In the genomic region with DNA sequence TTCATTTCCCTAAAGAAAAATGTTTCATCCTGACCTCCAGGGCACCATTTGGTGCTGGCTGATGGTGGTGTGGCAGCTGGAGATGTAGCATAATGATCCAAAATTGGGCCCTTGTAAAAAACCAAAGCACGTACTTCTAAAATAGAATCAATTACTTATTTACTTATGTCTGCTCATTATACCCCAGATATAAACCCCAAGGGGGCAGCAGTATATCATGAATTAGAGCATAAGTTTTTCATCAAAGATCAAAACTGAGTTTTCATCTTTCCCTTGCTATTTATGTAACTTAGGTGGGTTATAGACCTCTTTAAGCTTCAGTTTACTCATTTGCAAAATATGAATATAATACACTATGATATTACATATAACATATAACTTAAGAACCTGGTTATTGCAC, we compare ENCODE assay signal across 15 cellular contexts.
A peak's percentile ranks its signal among the peaks of the same experiment; 100 is the strongest.
DNase-seq lines count a peak whose midpoint lies in the region; ATAC-seq and TF ChIP-seq lines count a peak whose summit lies in the region.
"Had no signal": no experiment of that assay in that cellular context is flagged by ENCODE, and none has a peak within 500 bp of the region (broad histone marks: within the 10 kb centered on the region; RNA-seq: fewer than 3 reads in every experiment).

No MANE protein-coding gene starts in this region.

- BruUV-seq in HCT116 (replicated peaks; lab: Mats Ljungman, UMichigan) (no TSS peak), PC-9 (replicated peaks; lab: Mats Ljungman, UMichigan) (no TSS peak)

- RAD21 ChIA-PET in HCT116 (lab: Charles Lee; ENCODE audit: low non-redundant PET in 1 of 2, low total read pairs in 2 of 2, uncharacterized antibody in 2 of 2, unreplicated experiment in 2 of 2): no interaction called here

- POLR2A ChIA-PET in HCT116 (lab: Charles Lee) (no interaction called here), PC-9 (lab: Charles Lee; ENCODE audit: unreplicated experiment) (no interaction called here)

- no peaks in the 10 kb centered on the region for H3K4me1 ChIP-seq in HCT116 (ENCODE audit: control insufficient read depth in 1 of 2, insufficient read depth in 2 of 2, low read length in 2 of 2)
- no peaks in the 10 kb centered on the region for H3K4me1 ChIP-seq in PC-9 (replicated peaks; ENCODE audit: insufficient read depth)
- peaks cover 7% of the 10 kb centered on the region for H3K4me1 ChIP-seq in hepatocyte (ENCODE audit: insufficient read depth)
- no peaks in the 10 kb centered on the region for H3K4me1 ChIP-seq in tibial artery
- no peaks in the 10 kb centered on the region for H3K4me1 ChIP-seq in right atrium auricular region
- H3K4me1 ChIP-seq: transverse colon had no signal

- H3K27ac ChIP-seq in HCT116 (ENCODE audit: low read depth, low read length): no peak overlapping the region
- H3K27ac ChIP-seq in PC-9: no peak overlapping the region
- H3K27ac ChIP-seq in hepatocyte: no peak overlapping the region
- no peak overlapping the region for H3K27ac ChIP-seq in tibial artery
- no peak overlapping the region for H3K27ac ChIP-seq in right atrium auricular region
- H3K27ac ChIP-seq: transverse colon had no signal

- H4K20me1 ChIP-seq in HCT116 (ENCODE audit: insufficient read depth) (no peaks in the 10 kb centered on the region), PC-9 (ENCODE audit: insufficient read depth) (no peaks in the 10 kb centered on the region), hepatocyte (ENCODE audit: insufficient read depth, poor library complexity, severe bottlenecking) (no peaks in the 10 kb centered on the region)

- CTCF ChIA-PET in HCT116 (lab: Charles Lee) (no interaction called here), PC-9 (lab: Charles Lee) (no interaction called here)

- DNase-seq in GM06990 (ENCODE audit: extremely low read depth, insufficient read length) (no peak), HCT116 (ENCODE audit: low read depth, low spot score) (no peak), PC-9 (no peak), hepatocyte (ENCODE audit: low spot score) (no peak), tibial artery (no peak), right atrium auricular region (ENCODE audit: low spot score) (no peak)
- DNase-seq: caudate nucleus; CD4-positive, CD25-positive, alpha-beta regulatory T cell; effector CD8-positive, alpha-beta T cell; NCI-H345; SIG-M5; stimulated activated CD4-positive, alpha-beta T cell treated with anti-CD3 and anti-CD28 coated beads, Interleukin-15, amount 100 ng/mL, for 24 hours; stimulated activated naive CD4-positive, alpha-beta T cell; transverse colon had no signal

- ATAC-seq in HCT116 (no peak), HG03342 (IDR thresholded peaks at IDR 0.05; ENCODE audit: unreplicated experiment) (no peak)

- no peak overlapping the region for H3K9ac ChIP-seq in HCT116 (ENCODE audit: low read length)

- H3K36me3 ChIP-seq in GM06990 (ENCODE audit: control insufficient read depth, insufficient read depth, low read length) (no peaks in the 10 kb centered on the region), HCT116 (ENCODE audit: control insufficient read depth in 1 of 2, insufficient read depth in 2 of 2, low read length in 2 of 2) (no peaks in the 10 kb centered on the region), PC-9 (ENCODE audit: low read depth) (no peaks in the 10 kb centered on the region), hepatocyte (replicated peaks; ENCODE audit: insufficient read depth, low read depth) (no peaks in the 10 kb centered on the region), tibial artery (no peaks in the 10 kb centered on the region), right atrium auricular region (no peaks in the 10 kb centered on the region)
- H3K36me3 ChIP-seq: transverse colon had no signal

- no peak overlapping the region for H3K4me3 ChIP-seq in GM06990 (replicated peaks; ENCODE audit: low read depth, low read length)
- H3K4me3 ChIP-seq in HCT116 (replicated peaks in 1 of 2; ENCODE audit: low read depth in 1 of 2, low read length in 2 of 2): no peak overlapping the region
- H3K4me3 ChIP-seq in PC-9: no peak overlapping the region
- H3K4me3 ChIP-seq in hepatocyte: no peak overlapping the region
- no peak overlapping the region for H3K4me3 ChIP-seq in tibial artery
- H3K4me3 ChIP-seq in right atrium auricular region: no peak overlapping the region
- H3K4me3 ChIP-seq: transverse colon had no signal

- no peak for TF ChIP-seq POLR2A in HCT116 (IDR thresholded peaks at IDR 0.05; ENCODE audit: borderline replicate concordance, extremely low read depth, insufficient read depth, insufficient read length)

- H3F3A ChIP-seq in PC-9 (ENCODE audit: insufficient read depth, low read depth): no peaks in the 10 kb centered on the region

- H3K4me2 ChIP-seq in HCT116 (ENCODE audit: low read length) (no peak overlapping the region), PC-9 (no peak overlapping the region), hepatocyte (no peak overlapping the region)

- intact Hi-C loops in HCT116 (cut with micrococcal nuclease) (loop anchor here (1.0 to 5.0 kb wide), 4 partner anchors 308 to 516 kb away; no protein-coding TSS in a partner anchor), PC-9 (cut with micrococcal nuclease; ENCODE audit: unreplicated experiment) (loop anchor here (10.0 kb wide), 1 partner anchor 436 kb away; no protein-coding TSS in a partner anchor), tibial artery (cut with DNase I; ENCODE audit: low total_unique reads) (no loop called here)

- H3K9me3 ChIP-seq in HCT116 (ENCODE audit: control insufficient read depth in 1 of 2, insufficient read depth in 1 of 2, low read depth in 1 of 2, low read length in 2 of 2): no peaks in the 10 kb centered on the region
- no peaks in the 10 kb centered on the region for H3K9me3 ChIP-seq in PC-9 (ENCODE audit: insufficient read depth, low read depth)
- H3K9me3 ChIP-seq in hepatocyte (ENCODE audit: low read depth): no peaks in the 10 kb centered on the region
- no peaks in the 10 kb centered on the region for H3K9me3 ChIP-seq in tibial artery
- H3K9me3 ChIP-seq in right atrium auricular region: no peaks in the 10 kb centered on the region
- H3K9me3 ChIP-seq: transverse colon had no signal

- H2AFZ ChIP-seq in HCT116 (ENCODE audit: low read depth, low read length, poor library complexity, severe bottlenecking): no peak overlapping the region
- no peak overlapping the region for H2AFZ ChIP-seq in PC-9
- H2AFZ ChIP-seq in hepatocyte: no peak overlapping the region

- TF ChIP-seq RAD21 in HCT116 (IDR thresholded peaks at IDR 0.05; ENCODE audit: low read depth): peak; percentile 72

- H3K9me2 ChIP-seq in HCT116 (ENCODE audit: insufficient read depth) (no peaks in the 10 kb centered on the region), PC-9 (ENCODE audit: insufficient read depth) (no peaks in the 10 kb centered on the region), hepatocyte (replicated peaks; ENCODE audit: insufficient read depth) (no peaks in the 10 kb centered on the region)

- 38% methylated on average over 1 of the region's 1 CpG for WGBS in hepatocyte (ENCODE audit: low lambda C conversion rate, missing lambda C conversion rate)

- H3K27me3 ChIP-seq in GM06990 (replicated peaks; ENCODE audit: control insufficient read depth, insufficient read depth, low read length): no peaks in the 10 kb centered on the region; the same call in 1 of the 2 replicates
- no peaks in the 10 kb centered on the region for H3K27me3 ChIP-seq in HCT116 (ENCODE audit: insufficient read depth, low read length)
- H3K27me3 ChIP-seq in PC-9 (ENCODE audit: insufficient read depth, low read depth): no peaks in the 10 kb centered on the region
- H3K27me3 ChIP-seq in hepatocyte: no peaks in the 10 kb centered on the region
- no peaks in the 10 kb centered on the region for H3K27me3 ChIP-seq in tibial artery
- no peaks in the 10 kb centered on the region for H3K27me3 ChIP-seq in right atrium auricular region
- H3K27me3 ChIP-seq: transverse colon had no signal

- TF ChIP-seq CTCF in GM06990 (IDR thresholded peaks at IDR 0.05; ENCODE audit: insufficient read depth, low read length, poor library complexity, severe bottlenecking) (peak; percentile 3), HCT116 (IDR thresholded peaks at IDR 0.05 in 2 of 3, conservative IDR thresholded peaks at IDR 0.05 in 1 of 3; ENCODE audit: borderline replicate concordance in 1 of 3, insufficient read depth in 1 of 3, low read depth in 2 of 3, low read length in 2 of 3) (peak in 2 of 3 experiments; percentile 42 to 44; a peak in 3 of 6 replicates), PC-9 (conservative IDR thresholded peaks at IDR 0.05) (peak; percentile 35; the same call in 1 of the 2 replicates), hepatocyte (IDR thresholded peaks at IDR 0.05; ENCODE audit: poor library complexity) (peak; percentile 9), tibial artery (IDR thresholded peaks at IDR 0.05) (no peak), right atrium auricular region (IDR thresholded peaks at IDR 0.05) (no peak)

- H3K79me2 ChIP-seq in HCT116 (ENCODE audit: insufficient read depth, low read length) (no peaks in the 10 kb centered on the region), PC-9 (ENCODE audit: low read depth) (no peaks in the 10 kb centered on the region), hepatocyte (no peaks in the 10 kb centered on the region)

TF ChIP-seq in HCT116, 20 proteins besides CTCF, POLR2A, EP300 and RAD21 (continues in another document):
- TF ChIP-seq CBX3 (IDR thresholded peaks at IDR 0.05; ENCODE audit: low read depth) (no peak), ZNF274 (IDR thresholded peaks at IDR 0.05; ENCODE audit: low read depth, low read length) (no peak), CEBPB (IDR thresholded peaks at IDR 0.05; ENCODE audit: low read depth) (no peak), EGR1 (IDR thresholded peaks at IDR 0.05; ENCODE audit: low read depth) (no peak), TCF7L2 (IDR thresholded peaks at IDR 0.05; ENCODE audit: borderline replicate concordance, extremely low read depth, insufficient read depth, insufficient read length) (no peak), SRF (IDR thresholded peaks at IDR 0.05; ENCODE audit: low read depth) (no peak), SP1 (IDR thresholded peaks at IDR 0.05; ENCODE audit: low read depth) (no peak)

Comparison
In these comparisons a context has a peak if more than half of its experiments do, and no peak if none do; other contexts are left out.
1. CTCF ChIP-seq: peak in GM06990 (single experiment), HCT116 (2 of 3), PC-9 (single experiment) and hepatocyte (single experiment); none in tibial artery (0 of 2) and right atrium auricular region (0 of 2).